11 cellular contexts compared by ENCODE assay signal in the genomic region with DNA sequence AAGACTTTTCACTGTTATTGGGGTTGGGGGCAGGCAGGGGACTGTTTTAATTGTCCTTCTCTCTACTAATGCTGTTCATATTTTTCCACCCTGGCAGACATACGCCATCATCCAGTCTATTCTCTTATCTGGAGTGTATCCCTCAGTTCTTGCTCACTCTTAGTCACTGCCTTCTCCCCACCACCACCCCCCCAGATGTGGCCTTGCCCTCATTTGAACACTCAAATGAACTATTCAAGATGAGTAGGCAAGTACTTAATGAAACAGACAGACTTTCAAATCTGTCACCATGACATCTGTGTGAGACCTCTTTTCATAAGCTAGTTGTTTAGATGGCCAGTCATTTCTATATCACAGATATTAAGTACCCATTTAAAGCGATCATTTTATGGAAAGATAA. TPM values are rescaled to one million over a fixed set of nuclear protein-coding genes. Genes with fewer than 3 reads are reported as not detected.
DNase-seq lines count a peak whose midpoint lies in the region; ATAC-seq, FAIRE-seq and TF ChIP-seq lines count a peak whose summit lies in the region.
"Had no signal": no experiment of that assay in that cellular context is flagged by ENCODE, and none has a peak within 500 bp of the region (broad histone marks: within the 10 kb centered on the region; RNA-seq: fewer than 3 reads in every experiment).

No MANE protein-coding gene starts in this region.

- H3K27me3 Mint-ChIP-seq in activated T-cell treated with anti-CD3 and anti-CD28 coated beads, Interleukin-2, amount 50 U/mL, for 4 hours (ENCODE audit: low read depth): no peaks in the 10 kb centered on the region
- no peaks in the 10 kb centered on the region for H3K27me3 Mint-ChIP-seq in stimulated activated naive CD8-positive, alpha-beta T cell treated with anti-CD3 and anti-CD28 coated beads, Interleukin-15, amount 100 ng/mL, for 72 hours
- H3K27me3 Mint-ChIP-seq: CD4-positive, CD25-positive, alpha-beta regulatory T cell had no signal

- H3K36me3 ChIP-seq in right atrium auricular region (peaks cover 4% of the 10 kb centered on the region), keratinocyte (ENCODE audit: control insufficient read depth in 2 of 2, extremely low read depth in 1 of 2, insufficient read depth in 2 of 2, low read length in 2 of 2) (peaks cover 0 to 17% of the 10 kb centered on the region in 2 experiments)

- H3K4me3 ChIP-seq in right atrium auricular region (no peak overlapping the region), keratinocyte (ENCODE audit: control insufficient read depth in 2 of 3, extremely low read depth in 1 of 3, insufficient read depth in 2 of 3, low read depth in 1 of 3, low read length in 3 of 3) (no peak overlapping the region), lower leg skin (ENCODE audit: low read depth, poor library complexity, severe bottlenecking) (no peak overlapping the region)

- no peak for TF ChIP-seq CTCF in right atrium auricular region (IDR thresholded peaks at IDR 0.05)
- no peak for TF ChIP-seq CTCF in keratinocyte (optimal IDR thresholded peaks at IDR 0.05 in 1 of 3, IDR thresholded peaks at IDR 0.05 in 1 of 3, conservative IDR thresholded peaks at IDR 0.05 in 1 of 3; ENCODE audit: extremely low read depth in 1 of 3, insufficient read depth in 2 of 3, low read length in 3 of 3)
- no peak for TF ChIP-seq CTCF in lower leg skin (IDR thresholded peaks at IDR 0.05)

- H4K20me1 ChIP-seq in keratinocyte (ENCODE audit: control insufficient read depth, extremely low read depth, insufficient read depth, low read length): peaks cover 13% of the 10 kb centered on the region

- H3K27ac ChIP-seq in right atrium auricular region (peak overlapping the region in 1 of 2 donors; percentile 30), keratinocyte (ENCODE audit: control insufficient read depth, insufficient read depth, low read length) (no peak overlapping the region)

- TF ChIP-seq POLR2A in lower leg skin (IDR thresholded peaks at IDR 0.05): no peak

- H2AFZ ChIP-seq in keratinocyte (ENCODE audit: control insufficient read depth, low read length): no peak overlapping the region

- no peak overlapping the region for H3K4me2 ChIP-seq in keratinocyte (ENCODE audit: control insufficient read depth, extremely low read depth, insufficient read depth, low read depth, low read length)

- no peaks in the 10 kb centered on the region for H3K27me3 ChIP-seq in right atrium auricular region
- no peaks in the 10 kb centered on the region for H3K27me3 ChIP-seq in keratinocyte (ENCODE audit: control insufficient read depth, extremely low read depth, insufficient read depth, low read length)
- H3K27me3 ChIP-seq: heart right ventricle had no signal

- no peaks in the 10 kb centered on the region for H3K9me3 Mint-ChIP-seq in activated T-cell treated with anti-CD3 and anti-CD28 coated beads, Interleukin-2, amount 50 U/mL, for 4 hours
- H3K9me3 Mint-ChIP-seq in stimulated activated naive CD8-positive, alpha-beta T cell treated with anti-CD3 and anti-CD28 coated beads, Interleukin-15, amount 100 ng/mL, for 72 hours: peaks cover 0 to 6% of the 10 kb centered on the region in 2 donors
- H3K9me3 Mint-ChIP-seq: CD4-positive, CD25-positive, alpha-beta regulatory T cell had no signal

- DNase-seq in Right ventricle myocardium superior: no peak
- no peak for DNase-seq in right atrium auricular region (ENCODE audit: low spot score)
- DNase-seq in activated T-cell treated with anti-CD3 and anti-CD28 coated beads, Interleukin-2, amount 50 U/mL, for 4 hours: peak; percentile 18
- peak; percentile 21 for DNase-seq in keratinocyte (ENCODE audit: low read depth, low spot score)
- DNase-seq in stimulated activated naive CD8-positive, alpha-beta T cell treated with anti-CD3 and anti-CD28 coated beads, Interleukin-15, amount 100 ng/mL, for 72 hours: peak in 1 of 2 donors; percentile 44
- DNase-seq in lower leg skin (ENCODE audit: low spot score in 2 of 2): no peak
- DNase-seq in retina: no peak
- DNase-seq: CD4-positive, CD25-positive, alpha-beta regulatory T cell; heart right ventricle; NCI-H187 treated with DMSO at 0.1 percent for 48 hours had no signal

- peaks cover 0 to 66% of the 10 kb centered on the region in 2 donors for H3K4me1 ChIP-seq in right atrium auricular region
- peaks cover 10% of the 10 kb centered on the region for H3K4me1 ChIP-seq in keratinocyte (ENCODE audit: control insufficient read depth, extremely low read depth, insufficient read depth, low read length)

- peaks cover 90% of the 10 kb centered on the region for H3K79me2 ChIP-seq in keratinocyte (ENCODE audit: control insufficient read depth, insufficient read depth, low read length)

- WGBS in lower leg skin, 2 donors: 79 to 96% methylated on average over 2 of the region's 2 CpGs

- peak; percentile 10 for ATAC-seq in Right ventricle myocardium superior (ENCODE audit: poor library complexity)
- peak; percentile 95 for ATAC-seq in activated T-cell treated with anti-CD3 and anti-CD28 coated beads, Interleukin-2, amount 50 U/mL, for 4 hours
- ATAC-seq in stimulated activated naive CD8-positive, alpha-beta T cell treated with anti-CD3 and anti-CD28 coated beads, Interleukin-15, amount 100 ng/mL, for 72 hours: peak; percentile 94
- no peak for ATAC-seq in GM21786 (IDR thresholded peaks at IDR 0.05; ENCODE audit: unreplicated experiment)

- no peak overlapping the region for H3K27ac Mint-ChIP-seq in stimulated activated naive CD8-positive, alpha-beta T cell treated with anti-CD3 and anti-CD28 coated beads, Interleukin-15, amount 100 ng/mL, for 72 hours

- intact Hi-C loops in Right ventricle myocardium superior (cut with DNase I) (no loop called here), lower leg skin (cut with DNase I; ENCODE audit: low total_unique reads) (no loop called here)

- peaks cover 59% of the 10 kb centered on the region for H3K4me1 Mint-ChIP-seq in activated T-cell treated with anti-CD3 and anti-CD28 coated beads, Interleukin-2, amount 50 U/mL, for 4 hours (ENCODE audit: low read depth)
- H3K4me1 Mint-ChIP-seq in stimulated activated naive CD8-positive, alpha-beta T cell treated with anti-CD3 and anti-CD28 coated beads, Interleukin-15, amount 100 ng/mL, for 72 hours: peaks cover 60% of the 10 kb centered on the region

- dilution Hi-C loops in keratinocyte (cut with MboI; ENCODE audit: extremely low pct_ligation_motif_present, low sequenced_read_pairs): no loop called here

- no peak for FAIRE-seq in keratinocyte (lab: Jason Lieb, UNC)

- H3K9ac ChIP-seq in keratinocyte (ENCODE audit: control insufficient read depth, extremely low read depth, insufficient read depth, low read length): no peak overlapping the region

- peaks cover 26% of the 10 kb centered on the region for H3K36me3 Mint-ChIP-seq in activated T-cell treated with anti-CD3 and anti-CD28 coated beads, Interleukin-2, amount 50 U/mL, for 4 hours (ENCODE audit: insufficient read depth)

- peak overlapping the region; percentile 26 for H3K4me3 Mint-ChIP-seq in activated T-cell treated with anti-CD3 and anti-CD28 coated beads, Interleukin-2, amount 50 U/mL, for 4 hours
- H3K4me3 Mint-ChIP-seq in stimulated activated naive CD8-positive, alpha-beta T cell treated with anti-CD3 and anti-CD28 coated beads, Interleukin-15, amount 100 ng/mL, for 72 hours: no peak overlapping the region

- H3K9me3 ChIP-seq in right atrium auricular region: no peaks in the 10 kb centered on the region
- no peaks in the 10 kb centered on the region for H3K9me3 ChIP-seq in keratinocyte (ENCODE audit: control insufficient read depth, low read depth, low read length)
- H3K9me3 ChIP-seq: heart right ventricle had no signal

- H3K9me1 ChIP-seq in keratinocyte (ENCODE audit: control insufficient read depth, extremely low read depth, insufficient read depth, low read length): no peaks in the 10 kb centered on the region

RNA-seq across cellular contexts. Expression of gene NUDT4, which starts 10.1 kb away (rescaled TPM):
- total RNA-seq in Right ventricle myocardium superior: 410 TPM
- total RNA-seq in right atrium auricular region: 100 to 1,000 TPM; 103 to 158 TPM
- total RNA-seq in activated T-cell treated with anti-CD3 and anti-CD28 coated beads, Interleukin-2, amount 50 U/mL, for 4 hours: 100 to 1,000 TPM in 1 of 3 donors, 10 to 100 TPM in 2; 89.7 to 108 (median 93.1) TPM
- 19.2 to 33.2 TPM (median 21.1 TPM) in 3 replicates for polyA plus RNA-seq in keratinocyte
- 27.0 TPM for polyA plus RNA-seq in keratinocyte (2011; ENCODE audit: low read depth)
- polyA plus RNA-seq in keratinocyte (2011; cell fraction: cytosol; rRNA removed): 17.2 and 43.6 TPM in 2 replicates
- 14.9 and 19.5 TPM in 2 replicates for polyA plus RNA-seq in keratinocyte (2011; cell fraction: nucleus; rRNA removed)
- 21.3 and 29.2 TPM in 2 replicates for polyA plus RNA-seq in keratinocyte (2012; ENCODE audit: low replicate concordance)
- polyA minus RNA-seq in keratinocyte: 4.2 to 27.9 TPM (median 13.8 TPM) in 3 replicates
- polyA minus RNA-seq in keratinocyte (2011; cell fraction: cytosol; rRNA and poly(A)+ RNA removed): 28.0 TPM
- 10.1 and 15.6 TPM in 2 replicates for polyA minus RNA-seq in keratinocyte (2011; cell fraction: nucleus; rRNA and poly(A)+ RNA removed)
- total RNA-seq in lower leg skin: 10 to 100 TPM; 24.7 to 62.8 (median 34.2) TPM

RNA-seq across cellular contexts. Expression of gene UBE2N, which starts 54.0 kb away (rescaled TPM):
- total RNA-seq in Right ventricle myocardium superior (77.3 TPM), right atrium auricular region (10 to 100 TPM; 30.2 to 41.5 TPM), lower leg skin (10 to 100 TPM; 22.5 to 44.8 (median 40.6) TPM)
- total RNA-seq in activated T-cell treated with anti-CD3 and anti-CD28 coated beads, Interleukin-2, amount 50 U/mL, for 4 hours: 100 to 1,000 TPM; 237 to 241 (median 237) TPM
- 171 to 218 TPM (median 172 TPM) in 3 replicates for polyA plus RNA-seq in keratinocyte
- polyA plus RNA-seq in keratinocyte (2011; ENCODE audit: low read depth): 87.0 TPM
- polyA plus RNA-seq in keratinocyte (2011; cell fraction: cytosol; rRNA removed): 131 and 214 TPM in 2 replicates
- polyA plus RNA-seq in keratinocyte (2011; cell fraction: nucleus; rRNA removed): 78.8 and 85.8 TPM in 2 replicates
- 136 and 169 TPM in 2 replicates for polyA plus RNA-seq in keratinocyte (2012; ENCODE audit: low replicate concordance)
- 36.5 to 147 TPM (median 110 TPM) in 3 replicates for polyA minus RNA-seq in keratinocyte
- polyA minus RNA-seq in keratinocyte (2011; cell fraction: cytosol; rRNA and poly(A)+ RNA removed): 118 TPM
- polyA minus RNA-seq in keratinocyte (2011; cell fraction: nucleus; rRNA and poly(A)+ RNA removed): 18.9 and 53.1 TPM in 2 replicates

Comparison
In these comparisons a context has a peak if more than half of its experiments do, and no peak if none do; other contexts are left out.
1. DNase-seq: peak in activated T-cell treated with anti-CD3 and anti-CD28 coated beads, Interleukin-2, amount 50 U/mL, for 4 hours (single experiment) and keratinocyte (single experiment); none in Right ventricle myocardium superior (single experiment), right atrium auricular region (single experiment), lower leg skin (0 of 2) and retina (single experiment).